ENCODE assay signal across 17 cellular contexts in genomic region chr5:143644751-143645150, GRCh38.
A peak's percentile ranks its signal among the peaks of the same experiment; 100 is the strongest.
DNase-seq lines count a peak whose midpoint lies in the region; ATAC-seq and TF ChIP-seq lines count a peak whose summit lies in the region.
"Had no signal": no experiment of that assay in that cellular context is flagged by ENCODE, and none has a peak within 500 bp of the region (broad histone marks: within the 10 kb centered on the region; RNA-seq: fewer than 3 reads in every experiment).

No MANE protein-coding gene starts in this region.

- intact Hi-C loops in IMR-90 (cut with micrococcal nuclease): no loop called here
- intact Hi-C loops in esophagus muscularis mucosa (cut with DNase I): no loop called here
- intact Hi-C loops in posterior vena cava (cut with DNase I): loop anchor here in 1 of 2 donors (10.0 kb wide), 1 partner anchor 900 kb away; no protein-coding TSS in a partner anchor
- intact Hi-C loops in adrenal gland (cut with DNase I): no loop called here

- no peaks in the 10 kb centered on the region for H4K20me1 ChIP-seq in IMR-90 (ENCODE audit: insufficient read depth, low read length)
- H4K20me1 ChIP-seq: BLaER1 had no signal

- H4K5ac ChIP-seq in IMR-90 (ENCODE audit: low read depth, low read length): no peak overlapping the region

- H3K27me3 ChIP-seq in IMR-90 (ENCODE audit: control insufficient read depth, insufficient read depth, low read length) (no peaks in the 10 kb centered on the region), esophagus muscularis mucosa (no peaks in the 10 kb centered on the region), trophoblast cell (ENCODE audit: insufficient read depth, low read length) (no peaks in the 10 kb centered on the region), adrenal gland (no peaks in the 10 kb centered on the region)
- H3K27me3 ChIP-seq: BLaER1 had no signal

- H2AK5ac ChIP-seq in IMR-90 (ENCODE audit: low read depth, low read length) (no peak overlapping the region), trophoblast cell (ENCODE audit: low read length) (no peak overlapping the region)

- H2BK120ac ChIP-seq in IMR-90 (ENCODE audit: low read depth, low read length): no peak overlapping the region
- H2BK120ac ChIP-seq in trophoblast cell (ENCODE audit: insufficient read depth, low read length, poor library complexity): no peak overlapping the region

- no peak for TF ChIP-seq EP300 in esophagus muscularis mucosa (IDR thresholded peaks at IDR 0.05)

- H4K91ac ChIP-seq in IMR-90 (ENCODE audit: insufficient read depth, low read depth, low read length) (no peak overlapping the region), trophoblast cell (ENCODE audit: low read depth, low read length) (no peak overlapping the region)

- peaks cover 15% of the 10 kb centered on the region for H3K9me1 ChIP-seq in IMR-90 (ENCODE audit: insufficient read depth, low read length)

- H3K4me1 ChIP-seq in IMR-90 (ENCODE audit: control insufficient read depth, insufficient read depth, low read length) (peaks cover 18% of the 10 kb centered on the region), esophagus muscularis mucosa (peaks cover 0 to 5% (median 2%) of the 10 kb centered on the region in 4 donors), trophoblast cell (ENCODE audit: control insufficient read depth in 1 of 2, insufficient read depth in 2 of 2, low read length in 2 of 2) (no peaks in the 10 kb centered on the region), adrenal gland (replicated peaks in 1 of 2) (no peaks in the 10 kb centered on the region)
- H3K4me1 ChIP-seq: BLaER1, Caco-2 had no signal

- DNase-seq in AG10803 (ENCODE audit: low read depth) (peak; percentile 59), IMR-90 (no peak), esophagus muscularis mucosa (ENCODE audit: extremely low spot score) (peak; percentile 47), trophoblast cell (peak; percentile 77 to 96), HUDEP-2 (lab: John Stamatoyannopoulos, UW; ENCODE audit: unreplicated experiment in 76 of 76) (no peak), posterior vena cava (ENCODE audit: low spot score) (no peak), adrenal gland (no peak)
- DNase-seq: AML-193; Caco-2; CD8-positive, alpha-beta memory T cell; DMS53 had no signal

- H3K4ac ChIP-seq in IMR-90 (ENCODE audit: low read depth, low read length) (no peak overlapping the region), trophoblast cell (ENCODE audit: low read depth, low read length) (no peak overlapping the region)

- WGBS in IMR-90 (ENCODE audit: extremely low coverage in 2 of 2, insufficient read length in 1 of 2), 2 experiments: no CpG with 5 or more reads among the region's 2 CpGs
- WGBS in esophagus muscularis mucosa: 88% methylated on average over 2 of the region's 2 CpGs
- no CpG with 5 or more reads among the region's 2 CpGs for WGBS in trophoblast cell (ENCODE audit: extremely low coverage, insufficient coverage, insufficient read length)
- WGBS in adrenal gland, 4 donors: 63 to 86% (median 70%) methylated on average over 2 of the region's 2 CpGs

- H4K8ac ChIP-seq in IMR-90 (ENCODE audit: low read depth in 2 of 2, low read length in 2 of 2) (no peak overlapping the region), trophoblast cell (ENCODE audit: low read depth, low read length) (no peak overlapping the region)

- no peak overlapping the region for H4K12ac ChIP-seq in trophoblast cell (ENCODE audit: low read depth, low read length)

- BruUV-seq in IMR-90 (replicated peaks; lab: Mats Ljungman, UMichigan): no TSS peak

- CTCF ChIA-PET in IMR-90 (lab: Yijun Ruan, JAX): no interaction called here

- no peak overlapping the region for H3K4me3 ChIP-seq in AG10803 (ENCODE audit: low read length)
- H3K4me3 ChIP-seq in IMR-90 (ENCODE audit: insufficient read depth, low read depth, low read length): no peak overlapping the region
- no peak overlapping the region for H3K4me3 ChIP-seq in esophagus muscularis mucosa
- no peak overlapping the region for H3K4me3 ChIP-seq in trophoblast cell (ENCODE audit: low read depth, low read length)
- no peak overlapping the region for H3K4me3 ChIP-seq in adrenal gland
- H3K4me3 ChIP-seq: BLaER1, GM12878 had no signal

- TF ChIP-seq POLR2A in IMR-90 (IDR thresholded peaks at IDR 0.05; ENCODE audit: low read depth, low read length) (no peak), esophagus muscularis mucosa (IDR thresholded peaks at IDR 0.05; ENCODE audit: low read depth) (no peak), adrenal gland (IDR thresholded peaks at IDR 0.05) (no peak)

- no peaks in the 10 kb centered on the region for H3K36me3 ChIP-seq in IMR-90 (ENCODE audit: control insufficient read depth, insufficient read depth, low read length)
- H3K36me3 ChIP-seq in esophagus muscularis mucosa: no peaks in the 10 kb centered on the region
- no peaks in the 10 kb centered on the region for H3K36me3 ChIP-seq in trophoblast cell (ENCODE audit: control insufficient read depth in 1 of 2, insufficient read depth in 2 of 2, low read length in 2 of 2)
- H3K36me3 ChIP-seq in adrenal gland (replicated peaks in 1 of 2): no peaks in the 10 kb centered on the region
- H3K36me3 ChIP-seq: BLaER1 had no signal

- H3K9ac ChIP-seq in IMR-90 (ENCODE audit: low read depth, low read length) (no peak overlapping the region), trophoblast cell (ENCODE audit: low read length) (no peak overlapping the region)
- H3K9ac ChIP-seq: BLaER1 had no signal

- 0 out of 2 replicates have a peak overlapping the region, but pooled peaks have one; percentile 14 for H2BK20ac ChIP-seq in IMR-90 (ENCODE audit: low read depth, low read length)

- no peak for TF ChIP-seq RAD21 in IMR-90 (IDR thresholded peaks at IDR 0.05; ENCODE audit: low read length)

- H2BK15ac ChIP-seq in IMR-90 (ENCODE audit: low read depth, low read length): no peak overlapping the region

- no peak overlapping the region for H3K23ac ChIP-seq in IMR-90 (ENCODE audit: low read depth, low read length)
- H3K23ac ChIP-seq in trophoblast cell (ENCODE audit: low read length): no peak overlapping the region

- H3K9me3 ChIP-seq in IMR-90 (ENCODE audit: control insufficient read depth, insufficient read depth, low read length): no peaks in the 10 kb centered on the region
- no peaks in the 10 kb centered on the region for H3K9me3 ChIP-seq in esophagus muscularis mucosa
- H3K9me3 ChIP-seq in trophoblast cell (ENCODE audit: insufficient read depth, low read depth, low read length): no peaks in the 10 kb centered on the region
- H3K9me3 ChIP-seq in adrenal gland (replicated peaks in 1 of 3): no peaks in the 10 kb centered on the region
- H3K9me3 ChIP-seq: Caco-2 had no signal

- H3K14ac ChIP-seq in IMR-90 (replicated peaks; ENCODE audit: low read depth, low read length): no peak overlapping the region; the same call in 1 of the 2 replicates
- no peak overlapping the region for H3K14ac ChIP-seq in trophoblast cell (ENCODE audit: low read length)

- in situ Hi-C loops in IMR-90 (cut with MboI; ENCODE audit: low sequenced_read_pairs): no loop called here

- no peak overlapping the region for H3K56ac ChIP-seq in IMR-90 (ENCODE audit: extremely low read depth, insufficient read depth, low read length)

- H3K27ac ChIP-seq in IMR-90 (ENCODE audit: insufficient read depth, low read length): no peak overlapping the region
- no peak overlapping the region for H3K27ac ChIP-seq in esophagus muscularis mucosa (replicated peaks in 1 of 4)
- H3K27ac ChIP-seq in trophoblast cell (ENCODE audit: low read depth, low read length): no peak overlapping the region
- H3K27ac ChIP-seq in adrenal gland: no peak overlapping the region
- H3K27ac ChIP-seq: 22Rv1, BLaER1, HL-60 had no signal

- H3K4me2 ChIP-seq in IMR-90 (ENCODE audit: low read depth, low read length): no peak overlapping the region
- no peak overlapping the region for H3K4me2 ChIP-seq in trophoblast cell (ENCODE audit: low read length)
- H3K4me2 ChIP-seq: BLaER1 had no signal

- no peak for ATAC-seq in IMR-90 (ENCODE audit: low read depth)
- no peak for ATAC-seq in GM21576 (IDR thresholded peaks at IDR 0.05; ENCODE audit: unreplicated experiment)
- ATAC-seq: GM12878, HCT116 had no signal

- no peak overlapping the region for H2AFZ ChIP-seq in IMR-90 (replicated peaks; ENCODE audit: low read length, poor library complexity)
- no peak overlapping the region for H2AFZ ChIP-seq in trophoblast cell (ENCODE audit: insufficient read depth, low read length, poor library complexity)

- no peak overlapping the region for H2BK5ac ChIP-seq in IMR-90 (ENCODE audit: low read depth, low read length, poor library complexity, severe bottlenecking)
- H2BK5ac ChIP-seq in trophoblast cell (ENCODE audit: low read depth, low read length, poor library complexity): no peak overlapping the region

- H3K79me2 ChIP-seq in trophoblast cell (ENCODE audit: control insufficient read depth, insufficient read depth, low read length, poor library complexity): no peaks in the 10 kb centered on the region

- TF ChIP-seq CTCF in AG10803 (conservative IDR thresholded peaks at IDR 0.05; ENCODE audit: low read length): no peak
- no peak for TF ChIP-seq CTCF in IMR-90 (conservative IDR thresholded peaks at IDR 0.05; ENCODE audit: low read depth, low read length)
- TF ChIP-seq CTCF in esophagus muscularis mucosa (IDR thresholded peaks at IDR 0.05): no peak
- TF ChIP-seq CTCF in adrenal gland (IDR thresholded peaks at IDR 0.05): no peak

- H3K79me1 ChIP-seq in IMR-90 (ENCODE audit: low read depth in 1 of 2, low read length in 2 of 2) (no peaks in the 10 kb centered on the region), trophoblast cell (ENCODE audit: low read length) (no peaks in the 10 kb centered on the region)

- no peak overlapping the region for H2AK9ac ChIP-seq in IMR-90 (replicated peaks; ENCODE audit: low read depth, low read length, poor library complexity)

- H3K18ac ChIP-seq in IMR-90 (ENCODE audit: low read depth, low read length) (no peak overlapping the region), trophoblast cell (ENCODE audit: low read length) (no peak overlapping the region)

- POLR2A ChIA-PET in IMR-90 (lab: Charles Lee; ENCODE audit: unreplicated experiment): no interaction called here

- dilution Hi-C loops in IMR-90 (cut with HindIII; ENCODE audit: low sequenced_read_pairs, unreplicated experiment): no loop called here

- H2BK12ac ChIP-seq in trophoblast cell (ENCODE audit: low read length): no peak overlapping the region

TF ChIP-seq in IMR-90, 13 proteins besides CTCF, POLR2A, EP300 and RAD21 (continues in another document):
- TF ChIP-seq MAZ (IDR thresholded peaks at IDR 0.05; ENCODE audit: borderline replicate concordance, low read depth, low read length) (no peak), CHD1 (IDR thresholded peaks at IDR 0.05; ENCODE audit: low read depth, low read length) (no peak), USF2 (IDR thresholded peaks at IDR 0.05; ENCODE audit: low read depth, low read length) (no peak), RCOR1 (IDR thresholded peaks at IDR 0.05; ENCODE audit: insufficient replicate concordance, low read length) (no peak), BHLHE40 (IDR thresholded peaks at IDR 0.05; ENCODE audit: low read depth, low read length) (no peak)

Comparison
In these comparisons a context has a peak if more than half of its experiments do, and no peak if none do; other contexts are left out.
1. DNase-seq: peak in AG10803 (single experiment), esophagus muscularis mucosa (single experiment) and trophoblast cell (2 of 2); none in IMR-90 (single experiment), HUDEP-2 (0 of 76), posterior vena cava (single experiment) and adrenal gland (0 of 7).